Comparison of ENCODE assay signal across 8 cellular contexts in genomic region chr7:73308074-73308664, GRCh38. TPM values are rescaled to one million over a fixed set of nuclear protein-coding genes. Genes with fewer than 3 reads are reported as not detected.
A peak's percentile ranks its signal among the peaks of the same experiment; 100 is the strongest.
DNase-seq lines count a peak whose midpoint lies in the region; ATAC-seq and TF ChIP-seq lines count a peak whose summit lies in the region.

No MANE protein-coding gene starts in this region.

- H3K79me2 ChIP-seq in fibroblast of lung (ENCODE audit: control insufficient read depth, insufficient read depth, low read length): peaks cover 3% of the 10 kb centered on the region

- POLR2A ChIA-PET in HEK293T (lab: Yijun Ruan, JAX): interaction anchor here (1.3 kb wide), 1 partner anchor 16 kb away, joined by 4 read pairs; no protein-coding TSS in a partner anchor

- TF ChIP-seq EP300 in ovary (IDR thresholded peaks at IDR 0.05): no peak

- H3K4me1 Mint-ChIP-seq in activated CD4-positive, alpha-beta T cell treated with anti-CD3 and anti-CD28 coated beads, Interleukin-2, amount 10 ng/mL, durations not matched to agents 24 days and 14 days: peaks cover 23% of the 10 kb centered on the region

- TF ChIP-seq POLR2A in ovary (IDR thresholded peaks at IDR 0.05): no peak

- H4K20me1 ChIP-seq in fibroblast of lung (ENCODE audit: control insufficient read depth, extremely low read depth, insufficient read depth, low read length): no peaks in the 10 kb centered on the region

- no peaks in the 10 kb centered on the region for H3K4me1 ChIP-seq in SJCRH30
- no peaks in the 10 kb centered on the region for H3K4me1 ChIP-seq in fibroblast of lung (ENCODE audit: control insufficient read depth, extremely low read depth, insufficient read depth, low read length)
- peaks cover 5% of the 10 kb centered on the region for H3K4me1 ChIP-seq in ovary (ENCODE audit: insufficient read depth)

- peak overlapping the region; percentile 88 for H2AFZ ChIP-seq in fibroblast of lung (ENCODE audit: low read length)

- H3K36me3 ChIP-seq in SJCRH30 (no peaks in the 10 kb centered on the region), fibroblast of lung (ENCODE audit: control insufficient read depth, insufficient read depth, low read length) (no peaks in the 10 kb centered on the region), ovary (no peaks in the 10 kb centered on the region)

- 12 to 17% (median 13%) methylated on average over 38 to 43 of the region's 43 CpGs for WGBS in ovary, 3 donors

- H3K4me3 ChIP-seq in SJCRH30 (peak overlapping the region; percentile 52), fibroblast of lung (replicated peaks in 1 of 4; ENCODE audit: control extremely low read depth in 1 of 4, insufficient read depth in 1 of 4, low read depth in 3 of 4, low read length in 4 of 4) (peak overlapping the region; percentile 65 to 69 (median 68)), ovary (peak overlapping the region; percentile 59)

- no peaks in the 10 kb centered on the region for H3K9me3 Mint-ChIP-seq in activated CD4-positive, alpha-beta T cell treated with anti-CD3 and anti-CD28 coated beads, Interleukin-2, amount 10 ng/mL, durations not matched to agents 24 days and 14 days

- H3K27ac ChIP-seq in SJCRH30 (no peak overlapping the region), fibroblast of lung (ENCODE audit: insufficient read depth, low read length) (no peak overlapping the region), ovary (peak overlapping the region in 1 of 2 donors; percentile 40)

- TF ChIP-seq CTCF in fibroblast of lung (conservative IDR thresholded peaks at IDR 0.05 in 1 of 2, IDR thresholded peaks at IDR 0.05 in 1 of 2; ENCODE audit: low read depth in 1 of 2, low read length in 2 of 2) (no peak), ovary (IDR thresholded peaks at IDR 0.05) (no peak)

- no peaks in the 10 kb centered on the region for H3K27me3 Mint-ChIP-seq in activated CD4-positive, alpha-beta T cell treated with anti-CD3 and anti-CD28 coated beads, Interleukin-2, amount 10 ng/mL, durations not matched to agents 24 days and 14 days

- peak overlapping the region; percentile 100 for H3K4me3 Mint-ChIP-seq in activated CD4-positive, alpha-beta T cell treated with anti-CD3 and anti-CD28 coated beads, Interleukin-2, amount 10 ng/mL, durations not matched to agents 24 days and 14 days

- peak overlapping the region; percentile 97 for H3K27ac Mint-ChIP-seq in activated CD4-positive, alpha-beta T cell treated with anti-CD3 and anti-CD28 coated beads, Interleukin-2, amount 10 ng/mL, durations not matched to agents 24 days and 14 days

- H3K27me3 ChIP-seq in SJCRH30 (no peaks in the 10 kb centered on the region), fibroblast of lung (ENCODE audit: control insufficient read depth, insufficient read depth, low read length) (no peaks in the 10 kb centered on the region), ovary (no peaks in the 10 kb centered on the region)

- H3K9me3 ChIP-seq in SJCRH30 (replicated peaks) (no peaks in the 10 kb centered on the region), fibroblast of lung (ENCODE audit: control insufficient read depth, insufficient read depth, low read depth, low read length) (no peaks in the 10 kb centered on the region), ovary (no peaks in the 10 kb centered on the region)

- peak overlapping the region; percentile 50 for H3K9ac ChIP-seq in fibroblast of lung (ENCODE audit: insufficient read depth, low read length)

- intact Hi-C loops in activated CD4-positive, alpha-beta T cell treated with anti-CD3 and anti-CD28 coated beads, Interleukin-2, amount 10 ng/mL, durations not matched to agents 24 days and 14 days (cut with micrococcal nuclease): no loop called here
- intact Hi-C loops in ovary (cut with DNase I): no loop called here

- H3K36me3 Mint-ChIP-seq in activated CD4-positive, alpha-beta T cell treated with anti-CD3 and anti-CD28 coated beads, Interleukin-2, amount 10 ng/mL, durations not matched to agents 24 days and 14 days (ENCODE audit: low read depth): peaks cover 30% of the 10 kb centered on the region

- CTCF ChIA-PET in HEK293T (lab: Yijun Ruan, JAX): interaction anchor here (0.6 kb wide), 1 partner anchor 132 kb away, joined by 4 read pairs; no protein-coding TSS in a partner anchor

- peak overlapping the region; percentile 88 for H3K4me2 ChIP-seq in fibroblast of lung (ENCODE audit: extremely low read depth, insufficient read depth, low read length)

- ATAC-seq in HG02852 (IDR thresholded peaks at IDR 0.05; ENCODE audit: unreplicated experiment): peak; percentile 39

- no peak for DNase-seq in activated CD4-positive, alpha-beta T cell treated with anti-CD3 and anti-CD28 coated beads, Interleukin-2, amount 10 ng/mL, durations not matched to agents 24 days and 14 days
- no peak for DNase-seq in activated CD4-positive, alpha-beta T cell treated with anti-CD3 and anti-CD28 coated beads, Interleukin-2, amount 50 U/mL, for 4 hours
- no peak for DNase-seq in SJCRH30
- peak in 1 of 2 donors; percentile 9 for DNase-seq in fibroblast of lung (ENCODE audit: low read depth in 2 of 2)
- no peak for DNase-seq in ovary
- no peak for DNase-seq in HEK293T (ENCODE audit: extremely low spot score)
- DNase-seq in activated effector memory CD4-positive, alpha-beta T cell treated with anti-CD3 and anti-CD28 coated beads, Interleukin-2, amount 50 U/mL, for 16 hours: no peak

TF ChIP-seq in HEK293T, 16 proteins besides CTCF, POLR2A, EP300 and RAD21:
- TF ChIP-seq ELF4 (IDR thresholded peaks at IDR 0.05) (no peak), FOXK2 (IDR thresholded peaks at IDR 0.05) (no peak), ZNF384 (IDR thresholded peaks at IDR 0.05) (no peak), HDGF (IDR thresholded peaks at IDR 0.05; ENCODE audit: borderline replicate concordance) (no peak), ARNT (IDR thresholded peaks at IDR 0.05) (no peak), FOXM1 (IDR thresholded peaks at IDR 0.05; ENCODE audit: borderline replicate concordance) (no peak), L3MBTL2 (conservative IDR thresholded peaks at IDR 0.05) (no peak), NFRKB (IDR thresholded peaks at IDR 0.05) (no peak), TARDBP (IDR thresholded peaks at IDR 0.05) (no peak), PKNOX1 (IDR thresholded peaks at IDR 0.05) (no peak), LEF1 (IDR thresholded peaks at IDR 0.05; ENCODE audit: borderline replicate concordance) (no peak)

RNA-seq across cellular contexts. Expression of gene NSUN5, which starts 0.5 kb away (rescaled TPM):
- 72.5 and 76.1 TPM in 2 replicates for total RNA-seq in activated CD4-positive, alpha-beta T cell treated with anti-CD3 and anti-CD28 coated beads, Interleukin-2, amount 10 ng/mL, durations not matched to agents 24 days and 14 days
- total RNA-seq in SJCRH30 (2014; rRNA removed; shearing (Covaris generic)): 6.8 and 7.5 TPM in 2 replicates
- 16.9 and 17.5 TPM in 2 replicates for total RNA-seq in fibroblast of lung
- polyA plus RNA-seq in fibroblast of lung: 6.6 and 12.9 TPM in 2 replicates
- polyA plus RNA-seq in fibroblast of lung (2012): 8.0 and 18.5 TPM in 2 replicates
- 8.5 and 17.0 TPM in 2 replicates for polyA minus RNA-seq in fibroblast of lung (ENCODE audit: low replicate concordance)
- total RNA-seq in ovary: 10 to 100 TPM; 14.7 to 24.3 (median 17.9) TPM
- polyA plus RNA-seq in ovary: 10 to 100 TPM in 1 of 2 donors, 1 to 10 TPM in 1; 3.7 to 19.9 TPM

RNA-seq across cellular contexts. Expression of gene TRIM50, which starts 19.7 kb away (rescaled TPM):
- total RNA-seq in activated CD4-positive, alpha-beta T cell treated with anti-CD3 and anti-CD28 coated beads, Interleukin-2, amount 10 ng/mL, durations not matched to agents 24 days and 14 days: not detected in 2 replicates
- total RNA-seq in SJCRH30 (2014; rRNA removed; shearing (Covaris generic)): not detected in 2 replicates
- total RNA-seq in fibroblast of lung (not detected in 2 replicates), ovary (under 1 TPM in 4 of 7 donors, not detected in 3; 0.24 to 0.34 (median 0.26) TPM)
- polyA plus RNA-seq in fibroblast of lung (not detected in 2 replicates), ovary (under 1 TPM; 0.08 to 0.24 TPM)
- polyA plus RNA-seq in fibroblast of lung (2012): not detected in 2 replicates
- not detected in 2 replicates for polyA minus RNA-seq in fibroblast of lung (ENCODE audit: low replicate concordance)

RNA-seq across cellular contexts. Expression of gene FKBP6, which starts 19.8 kb away (rescaled TPM):
- not detected in 2 replicates for total RNA-seq in activated CD4-positive, alpha-beta T cell treated with anti-CD3 and anti-CD28 coated beads, Interleukin-2, amount 10 ng/mL, durations not matched to agents 24 days and 14 days
- total RNA-seq in SJCRH30 (2014; rRNA removed; shearing (Covaris generic)): not detected in 2 replicates
- total RNA-seq in fibroblast of lung (not detected in 2 replicates), ovary (under 1 TPM in 1 of 7 donors, not detected in 6; 0.47 TPM)
- polyA plus RNA-seq in fibroblast of lung (not detected in 2 replicates), ovary (under 1 TPM in 1 of 2 donors, not detected in 1; 0.27 TPM)
- polyA plus RNA-seq in fibroblast of lung (2012): not detected in 2 replicates
- polyA minus RNA-seq in fibroblast of lung (ENCODE audit: low replicate concordance): not detected in 2 replicates
